In genomic region chr7:71021049-71021448, GRCh38 we compare ENCODE assay signal across 28 cellular contexts.
DNase-seq lines count a peak whose midpoint lies in the region; ATAC-seq, FAIRE-seq and TF ChIP-seq lines count a peak whose summit lies in the region.
"Had no signal": no experiment of that assay in that cellular context is flagged by ENCODE, and none has a peak within 500 bp of the region (broad histone marks: within the 10 kb centered on the region; RNA-seq: fewer than 3 reads in every experiment).

No MANE protein-coding gene starts in this region.

- H3K36me3 ChIP-seq in left ventricle myocardium inferior: no peaks in the 10 kb centered on the region
- H3K36me3 ChIP-seq: BE2C, BLaER1 had no signal

- peak; percentile 50 for ATAC-seq in left ventricle myocardium superior
- ATAC-seq in sciatic nerve: peak; percentile 60

- H3K27me3 ChIP-seq in left ventricle myocardium inferior (ENCODE audit: low read depth): no peaks in the 10 kb centered on the region
- H3K27me3 ChIP-seq: BE2C, BLaER1 had no signal

- no peaks in the 10 kb centered on the region for H3K4me1 ChIP-seq in left ventricle myocardium inferior
- H3K4me1 ChIP-seq: BE2C, BLaER1 had no signal

- intact Hi-C loops in left ventricle myocardium superior (cut with micrococcal nuclease) (no loop called here), left ventricle myocardium inferior (cut with micrococcal nuclease) (no loop called here), sciatic nerve (cut with DNase I) (no loop called here)

- peak; percentile 8 for FAIRE-seq in endometrium (lab: Jason Lieb, UNC)
- FAIRE-seq: A204.1, G401.6, GM12891, GM19239 had no signal

- TF ChIP-seq CTCF in left ventricle myocardium inferior (IDR thresholded peaks at IDR 0.05; ENCODE audit: borderline replicate concordance): no peak

- no peaks in the 10 kb centered on the region for H3K9me3 ChIP-seq in left ventricle myocardium inferior (replicated peaks)
- H3K9me3 ChIP-seq: BE2C, BLaER1 had no signal

- DNase-seq in left ventricle myocardium superior: no peak
- DNase-seq in left ventricle myocardium inferior: no peak
- DNase-seq in cerebellar cortex (ENCODE audit: low spot score): peak; percentile 1
- DNase-seq in sciatic nerve (ENCODE audit: low spot score): no peak
- DNase-seq in SW480 (ENCODE audit: low spot score): no peak
- no peak for DNase-seq in NCI-H345 (lab: John Stamatoyannopoulos, UW)
- DNase-seq in stimulated activated naive CD4-positive, alpha-beta T cell treated with Interleukin-2 at 50 U/mL for 16 hours (lab: John Stamatoyannopoulos, UW): no peak
- DNase-seq: 8988T; ACHN; BE2C; C1 segment of cervical spinal cord; CD4-positive, alpha-beta memory T cell; CD4-positive, CD25-positive, alpha-beta regulatory T cell; CD8-positive, alpha-beta memory T cell; COR-L47; DMS 273 treated with DMSO at 0.1 percent for 48 hours; DMS153; DMS53; DMS79; DND-41; EL; GF-D8 had no signal

- no peak overlapping the region for H3K27ac ChIP-seq in left ventricle myocardium inferior (replicated peaks)
- H3K27ac ChIP-seq: BLaER1 had no signal

- no peak overlapping the region for H3K4me3 ChIP-seq in left ventricle myocardium inferior
- H3K4me3 ChIP-seq: BLaER1 had no signal
